17 cellular contexts compared by ENCODE assay signal in the genomic region with DNA sequence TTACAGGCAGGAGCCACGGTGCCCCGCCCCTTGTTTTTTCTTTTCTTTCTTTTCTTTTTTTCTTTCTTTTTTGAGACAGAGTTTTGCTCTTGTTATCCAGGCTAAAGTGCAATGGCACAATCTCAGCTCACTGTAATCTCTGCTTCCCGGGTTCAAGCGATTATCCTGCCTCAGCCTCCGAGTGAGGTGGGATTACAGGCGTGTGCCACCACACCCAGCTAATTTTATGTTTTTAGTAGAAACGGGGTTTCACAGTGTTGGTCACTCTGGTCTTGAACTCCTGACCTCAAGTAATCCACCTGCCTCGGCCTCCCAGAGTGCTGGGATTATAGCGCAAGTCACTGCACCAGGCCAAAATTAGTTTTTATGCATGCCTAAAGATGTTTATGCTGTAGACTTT. TPM values are rescaled to one million over a fixed set of nuclear protein-coding genes. Genes with fewer than 3 reads are reported as not detected.
DNase-seq lines count a peak whose midpoint lies in the region; ATAC-seq and TF ChIP-seq lines count a peak whose summit lies in the region.
"Had no signal": no experiment of that assay in that cellular context is flagged by ENCODE, and none has a peak within 500 bp of the region (broad histone marks: within the 10 kb centered on the region; RNA-seq: fewer than 3 reads in every experiment).

No MANE protein-coding gene starts in this region.

- H3K9me3 Mint-ChIP-seq in CD4-positive, alpha-beta T cell: no peaks in the 10 kb centered on the region
- H3K9me3 Mint-ChIP-seq in HFFc6 (peaks cover 4% of the 10 kb centered on the region; the same call in 1 of the 2 replicates), natural killer cell (no peaks in the 10 kb centered on the region)
- H3K9me3 Mint-ChIP-seq in activated naive CD8-positive, alpha-beta T cell treated with anti-CD3 and anti-CD28 coated beads, Interleukin-2, amount 50 U/mL, for 24 hours: no peaks in the 10 kb centered on the region

- TF ChIP-seq CTCF in CD4-positive, alpha-beta T cell (IDR thresholded peaks at IDR 0.05): no peak
- TF ChIP-seq CTCF in HFFc6 (IDR thresholded peaks at IDR 0.05): no peak
- TF ChIP-seq CTCF in natural killer cell (IDR thresholded peaks at IDR 0.05): no peak

- H3K36me3 Mint-ChIP-seq in CD4-positive, alpha-beta T cell (ENCODE audit: low read depth): peaks cover 75% of the 10 kb centered on the region
- peaks cover 62% of the 10 kb centered on the region for H3K36me3 Mint-ChIP-seq in HFFc6 (ENCODE audit: low read depth)
- H3K36me3 Mint-ChIP-seq in activated naive CD8-positive, alpha-beta T cell treated with anti-CD3 and anti-CD28 coated beads, Interleukin-2, amount 50 U/mL, for 24 hours (ENCODE audit: low read depth): peaks cover 74% of the 10 kb centered on the region
- peaks cover 15% of the 10 kb centered on the region for H3K36me3 Mint-ChIP-seq in natural killer cell

- POLR2A ChIA-PET in CD4-positive, alpha-beta T cell (lab: Charles Lee): interaction anchor here (1.5 kb wide), 1 partner anchor 9 kb away, joined by 4 read pairs; no protein-coding TSS in a partner anchor

- H3K27ac Mint-ChIP-seq in CD4-positive, alpha-beta T cell: no peak overlapping the region
- H3K27ac Mint-ChIP-seq in HFFc6 (peak overlapping the region; percentile 26; the same call in 1 of the 2 replicates), natural killer cell (peak overlapping the region in 1 of 2 donors; percentile 51)
- H3K27ac Mint-ChIP-seq in activated naive CD8-positive, alpha-beta T cell treated with anti-CD3 and anti-CD28 coated beads, Interleukin-2, amount 50 U/mL, for 24 hours: peak overlapping the region; percentile 83

- H3K27me3 ChIP-seq in CD4-positive, alpha-beta T cell (ENCODE audit: control insufficient read depth, insufficient read depth, low read length): no peaks in the 10 kb centered on the region
- H3K27me3 ChIP-seq: body of pancreas, pancreas, thyroid gland had no signal

- H3K9me3 ChIP-seq in CD4-positive, alpha-beta T cell (ENCODE audit: control insufficient read depth, low read length): no peaks in the 10 kb centered on the region
- H3K9me3 ChIP-seq: body of pancreas, pancreas, thyroid gland had no signal

- H3K27me3 Mint-ChIP-seq in CD4-positive, alpha-beta T cell: no peaks in the 10 kb centered on the region
- H3K27me3 Mint-ChIP-seq in HFFc6 (ENCODE audit: insufficient read depth) (peaks cover 9% of the 10 kb centered on the region), natural killer cell (ENCODE audit: low read depth in 2 of 2) (no peaks in the 10 kb centered on the region)
- H3K27me3 Mint-ChIP-seq in activated naive CD8-positive, alpha-beta T cell treated with anti-CD3 and anti-CD28 coated beads, Interleukin-2, amount 50 U/mL, for 24 hours: no peaks in the 10 kb centered on the region

- ATAC-seq in CD4-positive, alpha-beta T cell (ENCODE audit: poor library complexity): no peak
- no peak for ATAC-seq in activated naive CD8-positive, alpha-beta T cell treated with anti-CD3 and anti-CD28 coated beads, Interleukin-2, amount 50 U/mL, for 24 hours
- ATAC-seq in natural killer cell: no peak
- ATAC-seq in HG03469 (IDR thresholded peaks at IDR 0.05; ENCODE audit: unreplicated experiment): no peak
- ATAC-seq: body of pancreas, pancreas, Right ventricle myocardium inferior had no signal

- no peak for DNase-seq in CD4-positive, alpha-beta T cell
- DNase-seq in HFFc6: no peak
- no peak for DNase-seq in activated naive CD8-positive, alpha-beta T cell treated with anti-CD3 and anti-CD28 coated beads, Interleukin-2, amount 50 U/mL, for 24 hours
- DNase-seq in natural killer cell: no peak
- no peak for DNase-seq in cortex of kidney (lab: John Stamatoyannopoulos, UW)
- no peak for DNase-seq in GDM1 (lab: John Stamatoyannopoulos, UW)
- DNase-seq in activated gamma-delta T cell treated with Interleukin-2 at 50 U/mL for 16 hours: no peak
- DNase-seq: activated CD4-positive, alpha-beta T cell treated with anti-CD3 and anti-CD28 coated beads for 1 hour; body of pancreas; DMS79 treated with DMSO at 0.1 percent for 48 hours; islet precursor cell; NCI-H2227 treated with DMSO at 0.1 percent for 48 hours; pancreas; stimulated activated CD4-positive, alpha-beta T cell treated with anti-CD3 and anti-CD28 coated beads, Interleukin-4, amount 100 ng/mL, for 1 hour; thyroid gland had no signal

- peak overlapping the region; percentile 74 for H3K4me3 Mint-ChIP-seq in CD4-positive, alpha-beta T cell
- H3K4me3 Mint-ChIP-seq in HFFc6 (peak overlapping the region; percentile 98), natural killer cell (peak overlapping the region; percentile 22)
- H3K4me3 Mint-ChIP-seq in activated naive CD8-positive, alpha-beta T cell treated with anti-CD3 and anti-CD28 coated beads, Interleukin-2, amount 50 U/mL, for 24 hours: peak overlapping the region; percentile 97

- peaks cover 50% of the 10 kb centered on the region for H3K4me1 Mint-ChIP-seq in CD4-positive, alpha-beta T cell (ENCODE audit: low read depth)
- H3K4me1 Mint-ChIP-seq in HFFc6 (ENCODE audit: low read depth) (peaks cover 56% of the 10 kb centered on the region), natural killer cell (peaks cover 33 to 44% of the 10 kb centered on the region in 2 donors)
- peaks cover 59% of the 10 kb centered on the region for H3K4me1 Mint-ChIP-seq in activated naive CD8-positive, alpha-beta T cell treated with anti-CD3 and anti-CD28 coated beads, Interleukin-2, amount 50 U/mL, for 24 hours

- CTCF ChIA-PET in CD4-positive, alpha-beta T cell (lab: Charles Lee): no interaction called here

- no peak overlapping the region for H3K27ac ChIP-seq in CD4-positive, alpha-beta T cell (ENCODE audit: low read depth, low read length)
- H3K27ac ChIP-seq: pancreas, thyroid gland had no signal

- intact Hi-C loops in CD4-positive, alpha-beta T cell (cut with DNase I, micrococcal nuclease): loop anchor here (10.0 kb wide), 2 partner anchors 132 to 658 kb away; a partner anchor contains a TSS
- intact Hi-C loops in natural killer cell (cut with micrococcal nuclease): no loop called here

RNA-seq across cellular contexts. Expression of a gene that starts 2.5 kb away (rescaled TPM):
- 1,000 to 10,000 TPM; 2,199 to 2,238 TPM for total RNA-seq in CD4-positive, alpha-beta T cell
- 1,000 to 10,000 TPM in 3 of 6 experiments, 100 to 1,000 TPM in 3; 832 to 1,041 (median 991) TPM for total RNA-seq in HFFc6 (2021; fragmentation: NEBNext Ultra II Directional; extraction: Animal tissue kit (Norgen Biotek cat#: 25700))
- total RNA-seq in natural killer cell: 100 to 1,000 TPM; 693 to 869 (median 848) TPM

RNA-seq across cellular contexts. Expression of a gene that starts 7.6 kb away (rescaled TPM):
- 1 to 10 TPM; 3.5 to 3.6 TPM for total RNA-seq in CD4-positive, alpha-beta T cell
- total RNA-seq in HFFc6 (2021; fragmentation: NEBNext Ultra II Directional; extraction: Animal tissue kit (Norgen Biotek cat#: 25700)): 1 to 10 TPM; 4.8 to 8.1 (median 6.4) TPM
- total RNA-seq in natural killer cell: 1 to 10 TPM; 2.3 to 4.5 (median 4.0) TPM

Comparison
In these comparisons a context has a peak if more than half of its experiments do, and no peak if none do; other contexts are left out.
1. H3K4me3 Mint-ChIP-seq: peak in every context shown above with its lines; median percentile 98 in HFFc6; 97 in activated naive CD8-positive, alpha-beta T cell treated with anti-CD3 and anti-CD28 coated beads, Interleukin-2, amount 50 U/mL, for 24 hours; 74 in CD4-positive, alpha-beta T cell; 22 in natural killer cell.